21 cellular contexts compared by ENCODE assay signal in the genomic region with DNA sequence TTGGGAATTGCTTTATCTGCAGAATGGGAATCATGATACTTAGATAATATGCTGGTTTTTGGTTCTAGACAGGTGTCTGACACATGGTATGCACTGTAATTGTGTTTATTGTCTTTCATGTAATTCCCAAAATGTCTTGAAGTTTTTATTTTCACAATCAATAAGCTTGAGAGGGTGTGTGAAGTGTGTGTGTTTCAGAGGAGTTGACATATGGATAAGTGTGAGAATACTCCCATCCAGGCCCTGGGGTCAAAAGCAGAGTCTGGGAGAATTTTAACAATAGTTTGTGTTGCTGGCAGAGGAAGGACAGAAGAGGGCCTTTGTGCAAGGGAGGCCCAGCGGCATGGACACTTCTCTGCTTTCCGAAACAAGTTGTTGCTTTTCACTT. TPM values are rescaled to one million over a fixed set of nuclear protein-coding genes. Genes with fewer than 3 reads are reported as not detected.
"Had no signal": no experiment of that assay in that cellular context is flagged by ENCODE, and none has a peak within 500 bp of the region (broad histone marks: within the 10 kb centered on the region; RNA-seq: fewer than 3 reads in every experiment).

No MANE protein-coding gene starts in this region.

- H3K9me3 ChIP-seq: adrenal gland, left ventricle myocardium inferior, prostate gland, uterus had no signal

- H3K9ac ChIP-seq: neural progenitor cell had no signal

- H2AFZ ChIP-seq: neural progenitor cell had no signal

- H3K36me3 ChIP-seq: adrenal gland, left ventricle myocardium inferior, neural progenitor cell, prostate gland, uterus, WERI-Rb-1 had no signal

- H3K4me3 ChIP-seq: adrenal gland, left ventricle myocardium inferior, neural progenitor cell, prostate gland, skin epidermis, stomach, uterus had no signal

- ATAC-seq: activated naive CD4-positive, alpha-beta T cell treated with anti-CD3 and anti-CD28 coated beads, Interleukin-2, amount 50 U/mL, for 72 hours; activated T-cell treated with anti-CD3 and anti-CD28 coated beads, Interleukin-2, amount 50 U/mL, for 72 hours; effector memory CD8-positive, alpha-beta T cell; right cardiac atrium had no signal

- DNase-seq: activated CD4-positive, alpha-beta T cell treated with anti-CD3 and anti-CD28 coated beads, Interleukin-2, amount 50 U/mL, for 4 hours; activated effector memory CD4-positive, alpha-beta T cell treated with anti-CD3 and anti-CD28 coated beads, Interleukin-2, amount 50 U/mL, for 16 hours; activated T-cell treated with anti-CD3 and anti-CD28 coated beads, Interleukin-2, amount 50 U/mL, for 72 hours; adrenal gland; effector memory CD8-positive, alpha-beta T cell; foreskin melanocyte; head of caudate nucleus; immature natural killer cell; kidney glomerular epithelial cell; left ventricle myocardium inferior; right cardiac atrium; stimulated activated CD4-positive, alpha-beta T cell treated with anti-CD3 and anti-CD28 coated beads, Interleukin-4, amount 100 ng/mL, for 1 hour; stomach; uterus; WERI-Rb-1 had no signal

- H3K4me1 ChIP-seq: prostate gland, uterus had no signal

- H3K27ac ChIP-seq: adrenal gland, left ventricle myocardium inferior, neural progenitor cell, prostate gland, skin epidermis, uterus, WERI-Rb-1 had no signal

RNA-seq across cellular contexts. Expression of gene PRDM6, which starts 8.4 kb away (rescaled TPM):
- total RNA-seq: activated CD8-positive, alpha-beta memory T cell treated with anti-CD3 and anti-CD28 coated beads for 36 hours; activated naive CD4-positive, alpha-beta T cell treated with anti-CD3 and anti-CD28 coated beads, Interleukin-2, amount 50 U/mL, for 72 hours; T-helper 2 cell treated with Interferon-gamma antibody and Interleukin-4, amounts not matched to agents 100 ng/mL and 5 ng/mL, for 36 hours had no signal
- polyA plus RNA-seq: immature natural killer cell had no signal
